3 cellular contexts compared by ENCODE assay signal in the genomic region with DNA sequence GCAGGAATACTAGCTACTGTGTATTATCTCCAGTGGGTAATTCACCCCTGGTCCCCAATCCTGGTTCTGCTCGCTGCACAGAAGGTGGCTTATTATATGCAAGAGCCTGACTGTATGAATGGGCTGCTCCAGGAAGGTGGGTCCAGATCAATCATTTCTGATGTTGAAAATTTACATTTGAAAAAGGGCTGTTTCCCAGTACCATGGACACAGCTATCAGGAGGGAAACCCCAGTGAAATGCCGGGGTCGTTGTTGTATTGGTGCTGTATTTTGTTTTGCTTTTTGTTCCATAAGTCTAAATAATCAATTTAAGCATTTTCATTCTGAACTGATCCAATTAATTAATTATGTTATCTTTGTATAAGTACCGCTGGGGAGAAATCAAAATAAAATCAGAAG.
TF ChIP-seq lines count a peak whose summit lies in the region.

No MANE protein-coding gene starts in this region.

TF ChIP-seq in liver, 16 proteins besides CTCF, POLR2A, EP300 and RAD21 (continued from another document):
- TF ChIP-seq HNF4A (conservative IDR thresholded peaks at IDR 0.05): no peak
- TF ChIP-seq SP1 (IDR thresholded peaks at IDR 0.05): no peak

TF ChIP-seq in HepG2, 621 proteins besides CTCF, POLR2A, EP300 and RAD21 (continued from another document):
- TF ChIP-seq HOXA7 (CRISPR knock-in tag; IDR thresholded peaks at IDR 0.05) (no peak), U2AF2 (IDR thresholded peaks at IDR 0.05; ENCODE audit: low read depth, low read length) (no peak), ZNF10 (CRISPR knock-in tag; IDR thresholded peaks at IDR 0.05; ENCODE audit: borderline replicate concordance, low read depth) (no peak), ZNF121 (CRISPR knock-in tag; IDR thresholded peaks at IDR 0.05) (no peak), FLYWCH1 (CRISPR knock-in tag; IDR thresholded peaks at IDR 0.05) (no peak), FOXK2 (IDR thresholded peaks at IDR 0.05) (no peak)
- TF ChIP-seq, protein P1, sequence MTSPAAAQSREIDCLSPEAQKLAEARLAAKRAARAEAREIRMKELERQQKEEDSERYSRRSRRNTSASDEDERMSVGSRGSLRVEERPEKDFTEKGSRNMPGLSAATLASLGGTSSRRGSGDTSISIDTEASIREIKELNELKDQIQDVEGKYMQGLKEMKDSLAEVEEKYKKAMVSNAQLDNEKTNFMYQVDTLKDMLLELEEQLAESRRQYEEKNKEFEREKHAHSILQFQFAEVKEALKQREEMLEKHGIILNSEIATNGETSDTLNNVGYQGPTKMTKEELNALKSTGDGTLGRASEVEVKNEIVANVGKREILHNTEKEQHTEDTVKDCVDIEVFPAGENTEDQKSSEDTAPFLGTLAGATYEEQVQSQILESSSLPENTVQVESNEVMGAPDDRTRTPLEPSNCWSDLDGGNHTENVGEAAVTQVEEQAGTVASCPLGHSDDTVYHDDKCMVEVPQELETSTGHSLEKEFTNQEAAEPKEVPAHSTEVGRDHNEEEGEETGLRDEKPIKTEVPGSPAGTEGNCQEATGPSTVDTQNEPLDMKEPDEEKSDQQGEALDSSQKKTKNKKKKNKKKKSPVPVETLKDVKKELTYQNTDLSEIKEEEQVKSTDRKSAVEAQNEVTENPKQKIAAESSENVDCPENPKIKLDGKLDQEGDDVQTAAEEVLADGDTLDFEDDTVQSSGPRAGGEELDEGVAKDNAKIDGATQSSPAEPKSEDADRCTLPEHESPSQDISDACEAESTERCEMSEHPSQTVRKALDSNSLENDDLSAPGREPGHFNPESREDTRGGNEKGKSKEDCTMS (CRISPR knock-in tag; conservative IDR thresholded peaks at IDR 0.05): no peak
- TF ChIP-seq, protein P2, sequence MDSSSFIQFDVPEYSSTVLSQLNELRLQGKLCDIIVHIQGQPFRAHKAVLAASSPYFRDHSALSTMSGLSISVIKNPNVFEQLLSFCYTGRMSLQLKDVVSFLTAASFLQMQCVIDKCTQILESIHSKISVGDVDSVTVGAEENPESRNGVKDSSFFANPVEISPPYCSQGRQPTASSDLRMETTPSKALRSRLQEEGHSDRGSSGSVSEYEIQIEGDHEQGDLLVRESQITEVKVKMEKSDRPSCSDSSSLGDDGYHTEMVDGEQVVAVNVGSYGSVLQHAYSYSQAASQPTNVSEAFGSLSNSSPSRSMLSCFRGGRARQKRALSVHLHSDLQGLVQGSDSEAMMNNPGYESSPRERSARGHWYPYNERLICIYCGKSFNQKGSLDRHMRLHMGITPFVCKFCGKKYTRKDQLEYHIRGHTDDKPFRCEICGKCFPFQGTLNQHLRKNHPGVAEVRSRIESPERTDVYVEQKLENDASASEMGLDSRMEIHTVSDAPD (CRISPR knock-in tag; IDR thresholded peaks at IDR 0.05): no peak

TF ChIP-seq in WTC11, 78 proteins besides CTCF, POLR2A, EP300 and RAD21 (continued from another document):
- TF ChIP-seq GRHL2 (CRISPR knock-in tag; IDR thresholded peaks at IDR 0.05; ENCODE audit: insufficient replicate concordance, severe bottlenecking) (no peak), SMAD3 (CRISPR knock-in tag; IDR thresholded peaks at IDR 0.05; ENCODE audit: borderline replicate concordance) (no peak), SMAD4 (CRISPR knock-in tag; IDR thresholded peaks at IDR 0.05) (no peak), PRRX2 (CRISPR knock-in tag; IDR thresholded peaks at IDR 0.05) (no peak), NFATC4 (CRISPR knock-in tag; IDR thresholded peaks at IDR 0.05) (no peak), NR3C1 (CRISPR knock-in tag; conservative IDR thresholded peaks at IDR 0.05; ENCODE audit: low read depth) (no peak), ELF4 (CRISPR knock-in tag; IDR thresholded peaks at IDR 0.05; ENCODE audit: low read depth) (no peak), SOX15 (CRISPR knock-in tag; IDR thresholded peaks at IDR 0.05) (no peak), GTF2I (CRISPR knock-in tag; conservative IDR thresholded peaks at IDR 0.05) (no peak), CBFB (CRISPR knock-in tag; IDR thresholded peaks at IDR 0.05; ENCODE audit: low read depth) (no peak), ZNF232 (CRISPR knock-in tag; IDR thresholded peaks at IDR 0.05) (no peak), ETV6 (CRISPR knock-in tag; IDR thresholded peaks at IDR 0.05) (no peak)
- TF ChIP-seq, protein P3, sequence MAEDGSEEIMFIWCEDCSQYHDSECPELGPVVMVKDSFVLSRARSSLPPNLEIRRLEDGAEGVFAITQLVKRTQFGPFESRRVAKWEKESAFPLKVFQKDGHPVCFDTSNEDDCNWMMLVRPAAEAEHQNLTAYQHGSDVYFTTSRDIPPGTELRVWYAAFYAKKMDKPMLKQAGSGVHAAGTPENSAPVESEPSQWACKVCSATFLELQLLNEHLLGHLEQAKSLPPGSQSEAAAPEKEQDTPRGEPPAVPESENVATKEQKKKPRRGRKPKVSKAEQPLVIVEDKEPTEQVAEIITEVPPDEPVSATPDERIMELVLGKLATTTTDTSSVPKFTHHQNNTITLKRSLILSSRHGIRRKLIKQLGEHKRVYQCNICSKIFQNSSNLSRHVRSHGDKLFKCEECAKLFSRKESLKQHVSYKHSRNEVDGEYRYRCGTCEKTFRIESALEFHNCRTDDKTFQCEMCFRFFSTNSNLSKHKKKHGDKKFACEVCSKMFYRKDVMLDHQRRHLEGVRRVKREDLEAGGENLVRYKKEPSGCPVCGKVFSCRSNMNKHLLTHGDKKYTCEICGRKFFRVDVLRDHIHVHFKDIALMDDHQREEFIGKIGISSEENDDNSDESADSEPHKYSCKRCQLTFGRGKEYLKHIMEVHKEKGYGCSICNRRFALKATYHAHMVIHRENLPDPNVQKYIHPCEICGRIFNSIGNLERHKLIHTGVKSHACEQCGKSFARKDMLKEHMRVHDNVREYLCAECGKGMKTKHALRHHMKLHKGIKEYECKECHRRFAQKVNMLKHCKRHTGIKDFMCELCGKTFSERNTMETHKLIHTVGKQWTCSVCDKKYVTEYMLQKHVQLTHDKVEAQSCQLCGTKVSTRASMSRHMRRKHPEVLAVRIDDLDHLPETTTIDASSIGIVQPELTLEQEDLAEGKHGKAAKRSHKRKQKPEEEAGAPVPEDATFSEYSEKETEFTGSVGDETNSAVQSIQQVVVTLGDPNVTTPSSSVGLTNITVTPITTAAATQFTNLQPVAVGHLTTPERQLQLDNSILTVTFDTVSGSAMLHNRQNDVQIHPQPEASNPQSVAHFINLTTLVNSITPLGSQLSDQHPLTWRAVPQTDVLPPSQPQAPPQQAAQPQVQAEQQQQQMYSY (CRISPR knock-in tag; IDR thresholded peaks at IDR 0.05): no peak
- TF ChIP-seq, protein P4, sequence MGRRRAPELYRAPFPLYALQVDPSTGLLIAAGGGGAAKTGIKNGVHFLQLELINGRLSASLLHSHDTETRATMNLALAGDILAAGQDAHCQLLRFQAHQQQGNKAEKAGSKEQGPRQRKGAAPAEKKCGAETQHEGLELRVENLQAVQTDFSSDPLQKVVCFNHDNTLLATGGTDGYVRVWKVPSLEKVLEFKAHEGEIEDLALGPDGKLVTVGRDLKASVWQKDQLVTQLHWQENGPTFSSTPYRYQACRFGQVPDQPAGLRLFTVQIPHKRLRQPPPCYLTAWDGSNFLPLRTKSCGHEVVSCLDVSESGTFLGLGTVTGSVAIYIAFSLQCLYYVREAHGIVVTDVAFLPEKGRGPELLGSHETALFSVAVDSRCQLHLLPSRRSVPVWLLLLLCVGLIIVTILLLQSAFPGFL (CRISPR knock-in tag; IDR thresholded peaks at IDR 0.05; ENCODE audit: borderline replicate concordance): no peak
- TF ChIP-seq, protein P5, sequence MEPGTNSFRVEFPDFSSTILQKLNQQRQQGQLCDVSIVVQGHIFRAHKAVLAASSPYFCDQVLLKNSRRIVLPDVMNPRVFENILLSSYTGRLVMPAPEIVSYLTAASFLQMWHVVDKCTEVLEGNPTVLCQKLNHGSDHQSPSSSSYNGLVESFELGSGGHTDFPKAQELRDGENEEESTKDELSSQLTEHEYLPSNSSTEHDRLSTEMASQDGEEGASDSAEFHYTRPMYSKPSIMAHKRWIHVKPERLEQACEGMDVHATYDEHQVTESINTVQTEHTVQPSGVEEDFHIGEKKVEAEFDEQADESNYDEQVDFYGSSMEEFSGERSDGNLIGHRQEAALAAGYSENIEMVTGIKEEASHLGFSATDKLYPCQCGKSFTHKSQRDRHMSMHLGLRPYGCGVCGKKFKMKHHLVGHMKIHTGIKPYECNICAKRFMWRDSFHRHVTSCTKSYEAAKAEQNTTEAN (CRISPR knock-in tag; IDR thresholded peaks at IDR 0.05): no peak
- TF ChIP-seq, protein P6, sequence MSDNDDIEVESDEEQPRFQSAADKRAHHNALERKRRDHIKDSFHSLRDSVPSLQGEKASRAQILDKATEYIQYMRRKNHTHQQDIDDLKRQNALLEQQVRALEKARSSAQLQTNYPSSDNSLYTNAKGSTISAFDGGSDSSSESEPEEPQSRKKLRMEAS (CRISPR knock-in tag; IDR thresholded peaks at IDR 0.05): no peak
- TF ChIP-seq, protein P7, sequence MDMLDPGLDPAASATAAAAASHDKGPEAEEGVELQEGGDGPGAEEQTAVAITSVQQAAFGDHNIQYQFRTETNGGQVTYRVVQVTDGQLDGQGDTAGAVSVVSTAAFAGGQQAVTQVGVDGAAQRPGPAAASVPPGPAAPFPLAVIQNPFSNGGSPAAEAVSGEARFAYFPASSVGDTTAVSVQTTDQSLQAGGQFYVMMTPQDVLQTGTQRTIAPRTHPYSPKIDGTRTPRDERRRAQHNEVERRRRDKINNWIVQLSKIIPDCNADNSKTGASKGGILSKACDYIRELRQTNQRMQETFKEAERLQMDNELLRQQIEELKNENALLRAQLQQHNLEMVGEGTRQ (CRISPR knock-in tag; IDR thresholded peaks at IDR 0.05): no peak
